17 cellular contexts compared by ENCODE assay signal in the genomic region with DNA sequence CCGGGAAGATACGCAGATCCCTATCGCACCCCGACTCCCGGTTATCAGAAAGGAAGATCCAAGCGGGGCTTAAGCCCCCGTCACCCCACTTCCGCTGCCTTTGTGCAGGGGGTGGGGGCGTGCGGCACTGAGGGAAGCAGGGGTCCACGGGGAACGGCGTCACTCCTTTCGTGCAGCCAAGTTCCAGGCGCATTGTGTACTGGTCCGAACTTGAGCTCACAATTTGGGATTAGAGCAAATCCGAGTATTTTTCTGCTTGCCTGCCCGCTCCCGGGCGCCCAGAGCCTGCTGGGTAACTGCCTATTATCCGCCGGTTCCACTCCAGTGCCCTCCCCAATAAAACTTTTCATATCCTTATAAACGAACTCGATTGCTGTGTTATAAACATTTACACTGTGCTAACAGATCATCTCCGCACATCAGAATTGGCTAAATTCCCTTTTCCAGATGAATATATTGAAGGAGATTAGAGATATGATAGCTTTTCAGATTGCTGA.
"Had no signal": no experiment of that assay in that cellular context is flagged by ENCODE, and none has a peak within 500 bp of the region (broad histone marks: within the 10 kb centered on the region; RNA-seq: fewer than 3 reads in every experiment).

No MANE protein-coding gene starts in this region.

- H3K4me1 ChIP-seq: breast epithelium, heart left ventricle, psoas muscle, right lobe of liver, suprapubic skin had no signal

- H3K9me3 ChIP-seq: breast epithelium, heart left ventricle, psoas muscle, right lobe of liver, suprapubic skin had no signal

- H3K27me3 ChIP-seq: right lobe of liver had no signal

- H3K4me3 ChIP-seq: breast epithelium, heart left ventricle, psoas muscle, right lobe of liver, smooth muscle cell, suprapubic skin had no signal

- DNase-seq: activated CD4-positive, alpha-beta T cell treated with anti-CD3 and anti-CD28 coated beads for 1 hour; activated CD4-positive, alpha-beta T cell treated with anti-CD3 and anti-CD28 coated beads, Interleukin-2, amount 50 U/mL, for 48 hours; activated naive CD4-positive, alpha-beta T cell treated with Interleukin-2 at 50 U/mL for 16 hours; anterior cingulate cortex; left cardiac atrium; stimulated activated naive CD8-positive, alpha-beta T cell treated with anti-CD3 and anti-CD28 coated beads, Interleukin-15, Interleukin-2, amounts not matched to agents 100 U/mL and 50 U/mL, for 24 hours; T-helper 9 cell; trophoblast cell had no signal

- H3K27ac ChIP-seq: breast epithelium, epithelial cell of prostate, heart left ventricle, psoas muscle, right lobe of liver, suprapubic skin had no signal

- ATAC-seq: activated T-helper 17 cell treated with anti-CD3 and anti-CD28 coated beads, Interleukin-2, amount 50 U/mL, for 72 hours; heart left ventricle; left cardiac atrium; psoas muscle; right lobe of liver; stimulated activated naive CD8-positive, alpha-beta T cell treated with anti-CD3 and anti-CD28 coated beads, Interleukin-15, Interleukin-2, amounts not matched to agents 100 U/mL and 50 U/mL, for 24 hours had no signal

- FAIRE-seq: frontal cortex had no signal

- H3K36me3 ChIP-seq: breast epithelium, heart left ventricle, right lobe of liver, suprapubic skin had no signal

- H3K4me2 ChIP-seq: smooth muscle cell had no signal
